In genomic region chr17:57099165-57099564, GRCh38 we compare ENCODE assay signal across 11 cellular contexts. TPM values are rescaled to one million over a fixed set of nuclear protein-coding genes. Genes with fewer than 3 reads are reported as not detected.
DNase-seq lines count a peak whose midpoint lies in the region; ATAC-seq and TF ChIP-seq lines count a peak whose summit lies in the region.
"Had no signal": no experiment of that assay in that cellular context is flagged by ENCODE, and none has a peak within 500 bp of the region (broad histone marks: within the 10 kb centered on the region; RNA-seq: fewer than 3 reads in every experiment).

No MANE protein-coding gene starts in this region.

- H3K9me3 ChIP-seq in mucosa of descending colon = no peaks in the 10 kb centered on the region

- peaks cover 29% of the 10 kb centered on the region for H3K4me1 ChIP-seq in mucosa of descending colon (ENCODE audit: low read depth)

- peak; percentile 40 for DNase-seq in MV-4-11 (lab: John Stamatoyannopoulos, UW)
- DNase-seq in mucosa of descending colon = no peak
- DNase-seq in HPDE6-E6E7 (ENCODE audit: extremely low spot score) = no peak
- no peak for DNase-seq in NCI-H2227 treated with DMSO at 0.1 percent for 48 hours (lab: John Stamatoyannopoulos, UW)
- no peak for DNase-seq in NCI-H1092 (lab: John Stamatoyannopoulos, UW)
- DNase-seq in COLO829 (ENCODE audit: low spot score) = no peak
- DNase-seq: activated naive CD4-positive, alpha-beta T cell treated with anti-CD3 and anti-CD28 coated beads, Interleukin-2, amount 50 U/mL, for 16 hours; islet precursor cell; NCI-H524 had no signal

- H3K4me3 ChIP-seq in mucosa of descending colon = no peak overlapping the region

- H3K36me3 ChIP-seq in mucosa of descending colon (ENCODE audit: low read depth) = no peaks in the 10 kb centered on the region

- intact Hi-C loops in mucosa of descending colon (cut with DNase I, micrococcal nuclease) = no loop called here

- ATAC-seq in GM18502 (IDR thresholded peaks at IDR 0.05; ENCODE audit: poor library complexity, unreplicated experiment) = peak; percentile 56
- peak; percentile 84 for ATAC-seq in GM21529 (IDR thresholded peaks at IDR 0.05; ENCODE audit: unreplicated experiment)
- ATAC-seq in mucosa of descending colon = peak; percentile 48

- no peak for TF ChIP-seq CTCF in mucosa of descending colon (IDR thresholded peaks at IDR 0.05)

RNA-seq across cellular contexts. Expression of gene AKAP1, which starts 14.1 kb away (rescaled TPM):
- 100 to 1,000 TPM; 131 to 194 (median 155) TPM for total RNA-seq in mucosa of descending colon
